Comparison of ENCODE assay signal across 23 cellular contexts in the genomic region with DNA sequence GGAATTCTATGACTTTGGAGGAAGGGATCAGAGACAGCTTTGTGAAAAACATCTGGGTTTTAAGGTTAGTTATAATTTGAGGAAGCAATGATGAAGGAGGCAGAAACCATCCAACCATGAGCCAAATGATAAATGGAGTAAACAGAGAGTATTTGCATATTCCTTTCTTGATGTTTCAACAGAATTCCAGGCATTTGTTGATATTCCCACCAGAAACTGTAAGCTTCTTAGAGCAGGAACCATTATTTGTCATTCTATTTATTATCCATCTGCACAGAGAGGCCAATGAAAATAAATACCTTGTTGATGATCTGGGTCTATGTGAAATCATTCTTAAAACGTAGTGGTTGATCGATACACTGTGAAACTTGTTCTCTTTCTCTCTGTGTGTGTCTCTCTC.
"Had no signal": no experiment of that assay in that cellular context is flagged by ENCODE, and none has a peak within 500 bp of the region (broad histone marks: within the 10 kb centered on the region; RNA-seq: fewer than 3 reads in every experiment).

No MANE protein-coding gene starts in this region.

- H3K27me3 ChIP-seq: adrenal gland, body of pancreas had no signal

- H3K9me3 ChIP-seq: adrenal gland, body of pancreas had no signal

- DNase-seq: activated CD4-positive, alpha-beta T cell treated with anti-CD3 and anti-CD28 coated beads for 48 hours; activated CD4-positive, alpha-beta T cell treated with anti-CD3 and anti-CD28 coated beads, Interleukin-2, amount 50 U/mL, for 4 hours; activated CD4-positive, CD25-positive, alpha-beta regulatory T cell treated with anti-CD3 and anti-CD28 coated beads, Interleukin-2, amount 50 U/mL, for 72 hours; activated CD8-positive, alpha-beta memory T cell treated with anti-CD3 and anti-CD28 coated beads, Interleukin-2, amount 50 U/mL, for 48 hours; activated CD8-positive, alpha-beta T cell treated with anti-CD3 and anti-CD28 coated beads, Interleukin-2, amount 10 ng/mL, durations not matched to agents 7 days and 5 days; activated naive CD4-positive, alpha-beta T cell treated with anti-CD3 and anti-CD28 coated beads, Interleukin-2, amount 50 U/mL, for 16 hours; activated naive CD8-positive, alpha-beta T cell treated with anti-CD3 and anti-CD28 coated beads, Interleukin-2, amount 10 ng/mL, durations not matched to agents 7 days and 5 days; activated T-cell treated with anti-CD3 and anti-CD28 coated beads, Interleukin-2, amount 50 U/mL, for 1 hour; adrenal gland; anterior cingulate cortex; body of pancreas; NCI-H1092; NCI-H1417; NCI-H1930; NCI-H2171; NCI-H2227 treated with DMSO at 0.1 percent for 48 hours; NCI-H446 treated with DMSO at 0.1 percent for 48 hours; NCI-H524 treated with DMSO at 0.1 percent for 48 hours; NCI-H82; SIG-M5; T-helper 17 cell; T-helper 9 cell had no signal

- ATAC-seq: activated CD8-positive, alpha-beta T cell treated with anti-CD3 and anti-CD28 coated beads, Interleukin-2, amount 10 ng/mL, durations not matched to agents 7 days and 5 days; body of pancreas; T-helper 17 cell; WTC11 had no signal

- H3K36me3 ChIP-seq: adrenal gland had no signal

- H3K4me1 ChIP-seq: adrenal gland, body of pancreas had no signal

- H3K4me3 ChIP-seq: adrenal gland, body of pancreas had no signal

- H3K27ac ChIP-seq: adrenal gland, body of pancreas had no signal
